ENCODE assay signal across 9 cellular contexts in the genomic region with DNA sequence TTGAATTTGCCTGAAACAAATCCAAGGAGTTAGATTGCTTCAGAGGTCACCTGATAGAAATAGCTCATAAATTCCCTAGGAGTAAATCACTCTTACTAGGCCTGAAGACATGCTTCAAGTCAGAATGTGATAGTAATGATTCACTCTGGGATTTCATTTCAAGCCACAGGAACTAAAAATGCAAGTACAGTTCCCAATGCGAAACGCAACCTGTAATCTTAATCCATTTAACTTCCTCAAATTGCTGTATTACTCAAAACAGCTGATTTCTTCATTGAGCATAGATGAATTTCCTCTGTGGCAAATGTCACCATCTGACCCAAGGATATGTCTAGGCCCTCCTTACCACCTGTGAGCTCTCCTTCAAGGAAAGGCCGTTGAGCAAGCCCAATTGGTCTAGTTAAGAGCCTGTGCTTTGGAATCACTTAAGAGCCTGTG. TPM values are rescaled to one million over a fixed set of nuclear protein-coding genes. Genes with fewer than 3 reads are reported as not detected.
A peak's percentile ranks its signal among the peaks of the same experiment; 100 is the strongest.
DNase-seq lines count a peak whose midpoint lies in the region; ATAC-seq, FAIRE-seq and TF ChIP-seq lines count a peak whose summit lies in the region.
"Had no signal": no experiment of that assay in that cellular context is flagged by ENCODE, and none has a peak within 500 bp of the region (broad histone marks: within the 10 kb centered on the region; RNA-seq: fewer than 3 reads in every experiment).

No MANE protein-coding gene starts in this region.

- H2AFZ ChIP-seq in K562 (ENCODE audit: low read depth, low read length) = no peak overlapping the region

- BruUV-seq in K562 (replicated peaks; lab: Mats Ljungman, UMichigan) = no TSS peak

- no peaks in the 10 kb centered on the region for H3K9me1 ChIP-seq in K562 (ENCODE audit: control insufficient read depth, insufficient read depth, low read length)

- no peak for TF ChIP-seq EP300 in K562 (IDR thresholded peaks at IDR 0.05; ENCODE audit: low read length)

- CTCF ChIA-PET in K562 (lab: Yijun Ruan, JAX; ENCODE audit: low intra/inter-chr PET ratio) = no interaction called here
- CTCF ChIA-PET in HEK293T (lab: Yijun Ruan, JAX) = interaction anchor here (0.6 kb wide), 1 partner anchor 31 kb away, joined by 3 read pairs; no protein-coding TSS in a partner anchor

- H3K27me3 ChIP-seq in K562 (ENCODE audit: control insufficient read depth in 2 of 2, insufficient read depth in 2 of 2, low read length in 2 of 2) = no peaks in the 10 kb centered on the region

- TF ChIP-seq CTCF in K562 (IDR thresholded peaks at IDR 0.05 in 2 of 3, conservative IDR thresholded peaks at IDR 0.05 in 1 of 3; ENCODE audit: insufficient read depth in 2 of 3, low read depth in 1 of 3, low read length in 3 of 3) = no peak

- intact Hi-C loops in K562 (cut with micrococcal nuclease) = no loop called here

- no peaks in the 10 kb centered on the region for H3K79me2 ChIP-seq in K562 (ENCODE audit: control insufficient read depth, insufficient read depth, low read length)

- DNase-seq in AG20443 (ENCODE audit: low spot score) (peak; percentile 72), K562 (ENCODE audit: extremely low read depth in 1 of 4, low spot score in 3 of 4) (no peak), NCI-H2107 (lab: John Stamatoyannopoulos, UW) (no peak), NCI-H146 treated with DMSO at 0.1 percent for 48 hours (lab: John Stamatoyannopoulos, UW; ENCODE audit: unreplicated experiment) (no peak), HEK293T (ENCODE audit: extremely low spot score) (no peak), NCI-H1048 (lab: John Stamatoyannopoulos, UW) (no peak)

- in situ Hi-C loops in K562 (cut with MboI) = no loop called here

- no peak for TF ChIP-seq POLR2A in K562 (conservative IDR thresholded peaks at IDR 0.05)

- H3K9ac ChIP-seq in K562 (ENCODE audit: insufficient read depth in 1 of 2, low read depth in 2 of 2, low read length in 2 of 2) = no peak overlapping the region

- no peaks in the 10 kb centered on the region for H3K9me3 ChIP-seq in K562 (replicated peaks; ENCODE audit: control insufficient read depth, insufficient read depth, low read depth, low read length)

- H3K4me1 ChIP-seq in K562 (replicated peaks in 1 of 2; ENCODE audit: control insufficient read depth in 2 of 2, insufficient read depth in 2 of 2, low read length in 2 of 2) = peaks cover 7 to 18% of the 10 kb centered on the region in 2 experiments; a peak in 3 of 5 replicates

- TF ChIP-seq RAD21 in K562 (CRISPR knock-in tag; conservative IDR thresholded peaks at IDR 0.05 in 1 of 2, IDR thresholded peaks at IDR 0.05 in 1 of 2) = no peak

- H3K36me3 ChIP-seq in K562 (ENCODE audit: control insufficient read depth, insufficient read depth, low read length) = no peaks in the 10 kb centered on the region

- no peak overlapping the region for H3K4me3 ChIP-seq in K562

- no peak overlapping the region for H3K4me2 ChIP-seq in K562 (ENCODE audit: insufficient read depth, low read length)

- H4K20me1 ChIP-seq in K562 (replicated peaks; ENCODE audit: control insufficient read depth, insufficient read depth, low read length) = no peaks in the 10 kb centered on the region

- POLR2A ChIA-PET in K562 (lab: Yijun Ruan, JAX) (interaction anchor here (1.4 kb wide), 1 partner anchor 25 kb away, joined by 3 read pairs; no protein-coding TSS in a partner anchor), HEK293T (lab: Yijun Ruan, JAX) (no interaction called here)

- ATAC-seq in GM19438 (IDR thresholded peaks at IDR 0.05; ENCODE audit: low read depth, unreplicated experiment) (peak; percentile 66), HG03442 (IDR thresholded peaks at IDR 0.05; ENCODE audit: unreplicated experiment) (peak; percentile 81), K562 (no peak)

- H3K27ac ChIP-seq in K562 (ENCODE audit: extremely low read depth, low read depth, low read length) = no peak overlapping the region

- WGBS in K562 (ENCODE audit: insufficient coverage, low coverage, missing lambda C conversion rate) = 59% methylated on average over 3 of the region's 3 CpGs

- FAIRE-seq in K562 (lab: Jason Lieb, UNC) = peak; percentile 73
- FAIRE-seq: H1 had no signal

TF ChIP-seq in K562, 482 proteins besides CTCF, POLR2A, EP300 and RAD21:
- TF ChIP-seq GABPB1 (CRISPR knock-in tag; IDR thresholded peaks at IDR 0.05) (no peak), POLR2G (IDR thresholded peaks at IDR 0.05; ENCODE audit: low read depth, low read length) (no peak), CBFB (CRISPR knock-in tag; IDR thresholded peaks at IDR 0.05) (no peak), PTTG1 (tag; IDR thresholded peaks at IDR 0.05; ENCODE audit: low read depth) (no peak)
TF ChIP-seq in K562: peak in this region for 0.

TF ChIP-seq in HEK293T, 16 proteins besides CTCF, POLR2A, EP300 and RAD21:
- TF ChIP-seq SUZ12 (IDR thresholded peaks at IDR 0.05) (no peak), ELF4 (IDR thresholded peaks at IDR 0.05) (no peak), ARNT (IDR thresholded peaks at IDR 0.05) (no peak), FOXA1 (IDR thresholded peaks at IDR 0.05) (no peak), LEF1 (IDR thresholded peaks at IDR 0.05; ENCODE audit: borderline replicate concordance) (no peak), FOXM1 (IDR thresholded peaks at IDR 0.05; ENCODE audit: borderline replicate concordance) (no peak), HDGF (IDR thresholded peaks at IDR 0.05; ENCODE audit: borderline replicate concordance) (no peak), NFRKB (IDR thresholded peaks at IDR 0.05) (no peak), L3MBTL2 (conservative IDR thresholded peaks at IDR 0.05) (no peak), BHLHE40 (IDR thresholded peaks at IDR 0.05; ENCODE audit: borderline replicate concordance) (no peak), FOXK2 (IDR thresholded peaks at IDR 0.05) (no peak), SP1 (IDR thresholded peaks at IDR 0.05) (no peak), CTBP1 (IDR thresholded peaks at IDR 0.05; ENCODE audit: borderline replicate concordance) (no peak), TARDBP (IDR thresholded peaks at IDR 0.05) (no peak), ZNF384 (IDR thresholded peaks at IDR 0.05) (no peak)
- TF ChIP-seq, protein P1, sequence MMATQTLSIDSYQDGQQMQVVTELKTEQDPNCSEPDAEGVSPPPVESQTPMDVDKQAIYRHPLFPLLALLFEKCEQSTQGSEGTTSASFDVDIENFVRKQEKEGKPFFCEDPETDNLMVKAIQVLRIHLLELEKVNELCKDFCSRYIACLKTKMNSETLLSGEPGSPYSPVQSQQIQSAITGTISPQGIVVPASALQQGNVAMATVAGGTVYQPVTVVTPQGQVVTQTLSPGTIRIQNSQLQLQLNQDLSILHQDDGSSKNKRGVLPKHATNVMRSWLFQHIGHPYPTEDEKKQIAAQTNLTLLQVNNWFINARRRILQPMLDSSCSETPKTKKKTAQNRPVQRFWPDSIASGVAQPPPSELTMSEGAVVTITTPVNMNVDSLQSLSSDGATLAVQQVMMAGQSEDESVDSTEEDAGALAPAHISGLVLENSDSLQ (IDR thresholded peaks at IDR 0.05) = no peak
TF ChIP-seq in HEK293T: peak in this region for 0.

RNA-seq across cellular contexts. Expression of a gene that starts 32.1 kb away (rescaled TPM):
- total RNA-seq in K562 (2011; cell fraction: chromatin; rRNA removed; ENCODE audit: low replicate concordance) = 26.8 and 77.1 TPM in 2 replicates
- total RNA-seq in K562 (2011; cell fraction: nucleolus; rRNA removed) = 10.4 and 21.0 TPM in 2 replicates
- 19.9 and 23.6 TPM in 2 replicates for total RNA-seq in K562 (2011; cell fraction: nucleoplasm; rRNA removed)
- total RNA-seq in K562 (2014; rRNA removed) (7.9 and 8.5 TPM in 2 replicates), K562 (2014; rRNA removed; fragmentation: Illumina TruSeq; extraction: Trizol) (14.6 and 18.5 TPM in 2 replicates), K562 (2015; rRNA removed; fragmentation: Illumina TruSeq; extraction: Trizol) (14.4 and 16.2 TPM in 2 replicates), K562 (2021) (17.7 and 18.2 TPM in 2 replicates)
- polyA plus RNA-seq in K562 (2011; rRNA removed) (16.7 and 27.0 TPM in 2 replicates), K562 (2014; fragmentation: Illumina TruSeq; extraction: Trizol) (7.9 and 11.0 TPM in 2 replicates), K562 (2014; fragmentation: Nextera tagmentation; extraction: Ambion mirVana) (1 to 10 TPM; 2.0 to 2.3 TPM), K562 (2014; rRNA removed) (4.5 and 5.3 TPM in 2 replicates)
- polyA plus RNA-seq in K562 (2011; cell fraction: cytosol; rRNA removed) = 5.8 and 7.8 TPM in 2 replicates
- 20.0 and 24.0 TPM in 2 replicates for polyA plus RNA-seq in K562 (2011; cell fraction: nucleus; rRNA removed)
- polyA plus RNA-seq in K562 (2012) = 7.3 and 7.8 TPM in 2 replicates
- polyA minus RNA-seq in K562 (2011; rRNA and poly(A)+ RNA removed) = 98.7 and 113 TPM in 2 replicates
- 12.9 and 37.6 TPM in 2 replicates for polyA minus RNA-seq in K562 (2011; cell fraction: cytosol; rRNA and poly(A)+ RNA removed)
- 15.9 and 33.5 TPM in 2 replicates for polyA minus RNA-seq in K562 (2011; cell fraction: nucleus; rRNA and poly(A)+ RNA removed)
